9 cellular contexts compared by ENCODE assay signal in genomic region chr19:15775249-15775648, GRCh38. TPM values are rescaled to one million over a fixed set of nuclear protein-coding genes. Genes with fewer than 3 reads are reported as not detected.
"Had no signal": no experiment of that assay in that cellular context is flagged by ENCODE, and none has a peak within 500 bp of the region (broad histone marks: within the 10 kb centered on the region; RNA-seq: fewer than 3 reads in every experiment).

No MANE protein-coding gene starts in this region.

- H3K4me2 ChIP-seq: GM23338 had no signal

- ATAC-seq: GM23338 had no signal

- DNase-seq: H9, HCEC 1CT, KG1 had no signal

- H3K4me3 ChIP-seq: GM23338 had no signal

- H2AFZ ChIP-seq: GM23338 had no signal

- FAIRE-seq: H1, H54, HTR-8/SVneo had no signal

RNA-seq across cellular contexts. Expression of gene OR10H5, which starts 12.2 kb away (rescaled TPM):
- total RNA-seq: GM23338, H1, H9, HT-29 had no signal
- polyA plus RNA-seq: GM23338, H1, IgD-negative memory B cell had no signal

RNA-seq across cellular contexts. Expression of gene OR10H3, which starts 37.5 kb away (rescaled TPM):
- total RNA-seq: GM23338, H1, H9, HT-29 had no signal
- polyA plus RNA-seq: GM23338, H1, IgD-negative memory B cell had no signal

RNA-seq across cellular contexts. Expression of gene OR10H1, which starts 40.2 kb away (rescaled TPM):
- total RNA-seq: GM23338, H1, H9, HT-29 had no signal
- polyA plus RNA-seq: GM23338, H1, IgD-negative memory B cell had no signal

RNA-seq across cellular contexts. Expression of gene OR10H2, which starts 47.4 kb away (rescaled TPM):
- total RNA-seq: GM23338, H1, H9, HT-29 had no signal
- polyA plus RNA-seq: GM23338, H1, IgD-negative memory B cell had no signal
